8 cellular contexts compared by ENCODE assay signal in the genomic region with DNA sequence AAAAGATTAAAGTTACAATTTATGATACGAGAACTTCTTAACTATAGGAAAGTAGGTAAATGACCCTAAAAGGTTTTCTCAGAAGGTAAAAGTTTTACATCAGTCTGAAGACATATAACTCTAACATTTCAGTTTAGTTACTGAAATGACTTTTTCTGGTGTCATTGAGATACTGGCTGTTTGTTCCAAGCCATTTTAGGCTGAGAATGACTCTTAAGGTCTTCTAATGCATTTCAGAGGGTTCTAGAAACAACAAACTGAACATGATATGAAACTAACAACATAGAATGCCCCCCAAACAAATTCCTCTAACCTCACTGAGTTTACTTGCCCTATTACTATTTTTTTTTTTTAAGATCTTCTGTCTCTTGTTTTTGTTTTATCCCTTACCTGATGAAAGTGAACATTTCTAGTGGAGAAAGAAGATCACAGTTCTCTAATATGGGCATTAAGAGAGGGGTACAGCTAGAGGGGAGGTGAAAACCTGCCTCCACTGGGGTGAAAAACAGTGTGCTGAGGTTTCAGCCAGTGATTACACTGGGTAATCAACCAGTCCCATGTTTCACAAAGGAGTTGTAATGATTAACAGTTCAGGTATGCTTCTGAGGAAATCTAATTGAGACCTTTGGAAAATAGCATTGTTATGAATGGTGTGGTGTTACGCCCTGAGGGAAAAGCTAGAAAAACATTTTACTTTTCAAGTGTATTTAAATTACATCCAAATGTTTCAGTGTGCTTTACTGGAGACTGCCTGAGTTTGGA. TPM values are rescaled to one million over a fixed set of nuclear protein-coding genes. Genes with fewer than 3 reads are reported as not detected.
A peak's percentile ranks its signal among the peaks of the same experiment; 100 is the strongest.
DNase-seq lines count a peak whose midpoint lies in the region; ATAC-seq and TF ChIP-seq lines count a peak whose summit lies in the region.

No MANE protein-coding gene starts in this region.

- peaks cover 36 to 49% of the 10 kb centered on the region in 2 donors for H3K4me1 Mint-ChIP-seq in natural killer cell treated with Interleukin-12 subunit alpha and Interleukin-12 subunit beta and Interleukin-15 and Interleukin-18, amount 100 ng/mL, for 72 hours (ENCODE audit: low read depth in 2 of 2)

- TF ChIP-seq POLR2A in esophagus muscularis mucosa (IDR thresholded peaks at IDR 0.05; ENCODE audit: low read depth) = no peak

- H3K9me3 ChIP-seq in esophagus muscularis mucosa (no peaks in the 10 kb centered on the region), Karpas-422 (ENCODE audit: low read length) (no peaks in the 10 kb centered on the region)

- H2AFZ ChIP-seq in Karpas-422 (ENCODE audit: low read length) = no peak overlapping the region

- WGBS in esophagus muscularis mucosa = 76% methylated on average over 2 of the region's 2 CpGs

- no peak overlapping the region for H3K9ac ChIP-seq in Karpas-422 (ENCODE audit: low read length)

- no peak for TF ChIP-seq CTCF in esophagus muscularis mucosa (IDR thresholded peaks at IDR 0.05)

- no peaks in the 10 kb centered on the region for H3K79me2 ChIP-seq in Karpas-422 (ENCODE audit: low read length)

- no peaks in the 10 kb centered on the region for H3K27me3 Mint-ChIP-seq in natural killer cell treated with Interleukin-12 subunit alpha and Interleukin-12 subunit beta and Interleukin-15 and Interleukin-18, amount 100 ng/mL, for 72 hours

- H3K27ac ChIP-seq in esophagus muscularis mucosa (replicated peaks in 1 of 4) (no peak overlapping the region), Karpas-422 (ENCODE audit: low read length) (no peak overlapping the region)

- H3K4me3 ChIP-seq in esophagus muscularis mucosa (no peak overlapping the region), Karpas-422 (ENCODE audit: low read length) (no peak overlapping the region)

- H3K27ac Mint-ChIP-seq in natural killer cell treated with Interleukin-12 subunit alpha and Interleukin-12 subunit beta and Interleukin-15 and Interleukin-18, amount 100 ng/mL, for 72 hours = peak overlapping the region; percentile 62 to 69

- no peaks in the 10 kb centered on the region for H3K9me2 ChIP-seq in Karpas-422 (replicated peaks; ENCODE audit: insufficient read depth, low read length)

- peaks cover 0 to 25% (median 17%) of the 10 kb centered on the region in 4 donors for H3K36me3 ChIP-seq in esophagus muscularis mucosa
- H3K36me3 ChIP-seq in Karpas-422 (ENCODE audit: insufficient read depth, low read length) = peaks cover 37% of the 10 kb centered on the region

- H3K27me3 ChIP-seq in esophagus muscularis mucosa (peaks cover 0 to 7% (median 0%) of the 10 kb centered on the region in 4 donors), Karpas-422 (ENCODE audit: low read length) (no peaks in the 10 kb centered on the region)

- no peaks in the 10 kb centered on the region for H4K20me1 ChIP-seq in Karpas-422 (ENCODE audit: insufficient read depth, low read depth, low read length)

- intact Hi-C loops in esophagus muscularis mucosa (cut with DNase I) = no loop called here

- DNase-seq in EH (ENCODE audit: low read depth) (peak; percentile 93), NCI-H526 (lab: John Stamatoyannopoulos, UW) (peak; percentile 31 to 42), dermis blood vessel endothelial cell (peak; percentile 82), middle frontal gyrus (ENCODE audit: extremely low spot score, low spot score) (no peak), esophagus muscularis mucosa (ENCODE audit: extremely low spot score) (no peak), Karpas-422 (no peak), NCI-H2171 (lab: John Stamatoyannopoulos, UW) (no peak)
- DNase-seq in natural killer cell treated with Interleukin-12 subunit alpha and Interleukin-12 subunit beta and Interleukin-15 and Interleukin-18, amount 100 ng/mL, for 72 hours (ENCODE audit: low spot score) = no peak

- peaks cover 30% of the 10 kb centered on the region for H3K36me3 Mint-ChIP-seq in natural killer cell treated with Interleukin-12 subunit alpha and Interleukin-12 subunit beta and Interleukin-15 and Interleukin-18, amount 100 ng/mL, for 72 hours

- H3K4me1 ChIP-seq in esophagus muscularis mucosa (peaks cover 0 to 15% (median 13%) of the 10 kb centered on the region in 4 donors), Karpas-422 (ENCODE audit: low read length) (peaks cover 6% of the 10 kb centered on the region)

- peak overlapping the region; percentile 15 for H3K4me3 Mint-ChIP-seq in natural killer cell treated with Interleukin-12 subunit alpha and Interleukin-12 subunit beta and Interleukin-15 and Interleukin-18, amount 100 ng/mL, for 72 hours

- TF ChIP-seq EP300 in esophagus muscularis mucosa (IDR thresholded peaks at IDR 0.05) = no peak

- H3K4me2 ChIP-seq in Karpas-422 (ENCODE audit: low read depth, low read length, poor library complexity, severe bottlenecking) = no peak overlapping the region

- ATAC-seq in natural killer cell treated with Interleukin-12 subunit alpha and Interleukin-12 subunit beta and Interleukin-15 and Interleukin-18, amount 100 ng/mL, for 72 hours = peak in 1 of 2 donors; percentile 21

- no peaks in the 10 kb centered on the region for H3K9me3 Mint-ChIP-seq in natural killer cell treated with Interleukin-12 subunit alpha and Interleukin-12 subunit beta and Interleukin-15 and Interleukin-18, amount 100 ng/mL, for 72 hours

RNA-seq across cellular contexts. Expression of gene NABP1, which starts 11.2 kb away (rescaled TPM):
- total RNA-seq in dermis blood vessel endothelial cell (15.7 and 20.9 TPM in 2 replicates), esophagus muscularis mucosa (10 to 100 TPM in 2 of 4 donors, 1 to 10 TPM in 2; 4.2 to 27.8 (median 8.0) TPM)
- total RNA-seq in natural killer cell treated with Interleukin-12 subunit alpha and Interleukin-12 subunit beta and Interleukin-15 and Interleukin-18, amount 100 ng/mL, for 72 hours = 100 to 1,000 TPM; 125 to 138 TPM
- total RNA-seq in Karpas-422 (2014; rRNA removed; shearing (Covaris generic); ENCODE audit: low replicate concordance) = 47.0 and 52.4 TPM in 2 replicates

Comparison
In these comparisons a context has a peak if more than half of its experiments do, and no peak if none do; other contexts are left out.
1. DNase-seq: peak in EH (single experiment), NCI-H526 (2 of 2) and dermis blood vessel endothelial cell (single experiment); none in natural killer cell treated with Interleukin-12 subunit alpha and Interleukin-12 subunit beta and Interleukin-15 and Interleukin-18, amount 100 ng/mL, for 72 hours (single experiment), middle frontal gyrus (single experiment), esophagus muscularis mucosa (single experiment), Karpas-422 (single experiment) and NCI-H2171 (single experiment).